25 cellular contexts compared by ENCODE assay signal in genomic region chr3:64082917-64083587, GRCh38. TPM values are rescaled to one million over a fixed set of nuclear protein-coding genes. Genes with fewer than 3 reads are reported as not detected.
DNase-seq lines count a peak whose midpoint lies in the region; ATAC-seq, FAIRE-seq and TF ChIP-seq lines count a peak whose summit lies in the region.
"Had no signal": no experiment of that assay in that cellular context is flagged by ENCODE, and none has a peak within 500 bp of the region (broad histone marks: within the 10 kb centered on the region; RNA-seq: fewer than 3 reads in every experiment).

No MANE protein-coding gene starts in this region.

- no peak for TF ChIP-seq CTCF in A549 (IDR thresholded peaks at IDR 0.05)
- TF ChIP-seq CTCF in H1 (IDR thresholded peaks at IDR 0.05; ENCODE audit: control extremely low read depth in 1 of 3, insufficient read depth in 1 of 3, low read depth in 1 of 3, low read length in 3 of 3), result no peak
- TF ChIP-seq CTCF in neutrophil (IDR thresholded peaks at IDR 0.05), result no peak

- peaks cover 53% of the 10 kb centered on the region for H3K4me1 ChIP-seq in A549
- peaks cover 0 to 14% (median 13%) of the 10 kb centered on the region in 4 experiments; a peak in 3 of 7 replicates for H3K4me1 ChIP-seq in H1 (replicated peaks in 1 of 4; ENCODE audit: control insufficient read depth in 3 of 4, insufficient read depth in 4 of 4, low read length in 3 of 4)
- peaks cover 20 to 28% of the 10 kb centered on the region in 2 experiments for H3K4me1 ChIP-seq in neutrophil (ENCODE audit: control insufficient read depth in 1 of 2, insufficient read depth in 1 of 2, low read depth in 1 of 2, low read length in 1 of 2)
- H3K4me1 ChIP-seq: spleen, stomach had no signal

- no peaks in the 10 kb centered on the region for H3K79me1 ChIP-seq in H1 (ENCODE audit: low read depth, low read length)

- peak overlapping the region; percentile 36 for H4K91ac ChIP-seq in H1 (replicated peaks; ENCODE audit: insufficient read length, low read length)

- no peak overlapping the region for H3K4ac ChIP-seq in H1 (replicated peaks; ENCODE audit: insufficient read length, low read depth, low read length)

- DNase-seq in A549 (ENCODE audit: low read depth in 1 of 2, low spot score in 1 of 2), result no peak
- DNase-seq in NCI-H82 treated with DMSO at 0.1 percent for 48 hours (lab: John Stamatoyannopoulos, UW; ENCODE audit: unreplicated experiment), result peak; percentile 70
- no peak for DNase-seq in H1 (ENCODE audit: low read depth in 1 of 2, low spot score in 2 of 2)
- no peak for DNase-seq in activated naive CD4-positive, alpha-beta T cell treated with anti-CD3 and anti-CD28 coated beads for 36 hours
- DNase-seq in stimulated activated CD4-positive, alpha-beta T cell treated with anti-CD3 and anti-CD28 coated beads, Interleukin-4, amount 100 ng/mL, for 1 hour, result no peak
- DNase-seq: activated CD4-positive, alpha-beta T cell treated with anti-CD3 and anti-CD28 coated beads for 36 hours; effector memory CD4-positive, alpha-beta T cell; EL; NCI-H187; NCI-H2227 treated with DMSO at 0.1 percent for 48 hours; spleen; stimulated activated CD4-positive, alpha-beta T cell treated with anti-CD3 and anti-CD28 coated beads, Interleukin-4, amount 100 ng/mL, for 4 hours; stomach had no signal

- ATAC-seq in A549 (no peak), HG02571 (IDR thresholded peaks at IDR 0.05; ENCODE audit: unreplicated experiment) (no peak), HG02884 (IDR thresholded peaks at IDR 0.05; ENCODE audit: unreplicated experiment) (no peak)
- ATAC-seq: activated CD4-positive, alpha-beta T cell treated with anti-CD3 and anti-CD28 coated beads for 36 hours; activated naive CD4-positive, alpha-beta T cell treated with anti-CD3 and anti-CD28 coated beads, Interleukin-2, amount 50 U/mL, for 72 hours; K562 had no signal

- H3K4me2 ChIP-seq in A549 (no peak overlapping the region; the same call in 2 of the 3 replicates), H1 (ENCODE audit: insufficient read depth in 1 of 2, low read depth in 2 of 2, low read length in 2 of 2) (0 out of 4 replicates have a peak overlapping the region, but pooled peaks of 1 of the 2 experiments have one; percentile 29)

- H3K27me3 ChIP-seq in H1 (replicated peaks in 1 of 4; ENCODE audit: control insufficient read depth in 3 of 4, extremely low read depth in 1 of 4, insufficient read depth in 3 of 4, low read length in 3 of 4) (no peaks in the 10 kb centered on the region), neutrophil (no peaks in the 10 kb centered on the region)
- H3K27me3 ChIP-seq: BLaER1 treated with 17β-estradiol and CSF1 and Interleukin-3, amounts not matched to agents 10 nM and 100 nM; esophagus muscularis mucosa; spleen; stomach had no signal

- H2BK15ac ChIP-seq in H1 (ENCODE audit: low read length), result peak overlapping the region; percentile 65; the same call in 1 of the 2 replicates

- H3K23me2 ChIP-seq in H1 (ENCODE audit: low read depth, low read length), result no peaks in the 10 kb centered on the region

- POLR2A ChIA-PET in A549 (lab: Yijun Ruan, JAX), result no interaction called here
- POLR2A ChIA-PET in H1 (lab: Charles Lee; ENCODE audit: partially characterized antibody), result interaction anchor here (0.5 to 1.1 kb wide), 4 partner anchors 9 to 454 kb away, joined by 3 to 4 read pairs (median 3); no protein-coding TSS in a partner anchor

- no peak overlapping the region for H3K4me3 Mint-ChIP-seq in activated naive CD4-positive, alpha-beta T cell treated with anti-CD3 and anti-CD28 coated beads for 36 hours
- H3K4me3 Mint-ChIP-seq: activated CD4-positive, alpha-beta T cell treated with anti-CD3 and anti-CD28 coated beads for 36 hours had no signal

- CTCF ChIA-PET in A549 (lab: Yijun Ruan, JAX), result no interaction called here
- CTCF ChIA-PET in H1 (lab: Charles Lee; ENCODE audit: partially characterized antibody), result interaction anchor here (1.5 kb wide), 1 partner anchor 143 kb away, joined by 3 read pairs; no protein-coding TSS in a partner anchor
- CTCF ChIA-PET in activated naive CD4-positive, alpha-beta T cell treated with anti-CD3 and anti-CD28 coated beads for 36 hours (lab: Charles Lee), result no interaction called here

- H3K4me3 ChIP-seq in A549, result no peak overlapping the region
- H3K4me3 ChIP-seq in H1 (ENCODE audit: extremely low read depth in 1 of 4, insufficient read depth in 2 of 4, low read depth in 3 of 4, low read length in 4 of 4), result no peak overlapping the region
- H3K4me3 ChIP-seq in neutrophil (ENCODE audit: low read depth in 1 of 2, low read length in 1 of 2), result peak overlapping the region; percentile 8 to 27
- H3K4me3 ChIP-seq: BLaER1 treated with 17β-estradiol and CSF1 and Interleukin-3, amounts not matched to agents 10 nM and 100 nM; esophagus muscularis mucosa; K562; spleen; stomach had no signal

- H3K56ac ChIP-seq in H1 (replicated peaks; ENCODE audit: insufficient read length, low read depth, low read length), result no peak overlapping the region

- H3K9me3 ChIP-seq in A549 (0 out of 3 replicates have a peak, but pooled peaks cover 3% of the 10 kb centered on the region), H1 (ENCODE audit: insufficient read depth in 2 of 2, low read depth in 1 of 2, low read length in 1 of 2) (no peaks in the 10 kb centered on the region), neutrophil (no peaks in the 10 kb centered on the region)
- H3K9me3 ChIP-seq: esophagus muscularis mucosa, spleen, stomach had no signal

- no peak for TF ChIP-seq EP300 in A549 (IDR thresholded peaks at IDR 0.05)
- TF ChIP-seq EP300 in H1 (IDR thresholded peaks at IDR 0.05; ENCODE audit: borderline replicate concordance in 1 of 2, low read depth in 2 of 2, low read length in 2 of 2), result no peak

- H3K23ac ChIP-seq in H1 (ENCODE audit: insufficient read length), result no peak overlapping the region

- no peak overlapping the region for H4K8ac ChIP-seq in H1 (ENCODE audit: extremely low read depth, insufficient read depth, low read length)

- H3K9ac ChIP-seq in H1 (replicated peaks in 1 of 4; ENCODE audit: extremely low read depth in 1 of 4, low read depth in 3 of 4, low read length in 3 of 4), result no peak overlapping the region
- H3K9ac ChIP-seq: BLaER1 treated with 17β-estradiol and CSF1 and Interleukin-3, amounts not matched to agents 10 nM and 100 nM had no signal

- H3K36me3 ChIP-seq in H1 (ENCODE audit: control insufficient read depth in 2 of 4, insufficient read depth in 4 of 4, low read length in 3 of 4) (no peaks in the 10 kb centered on the region; a peak in 1 of 8 replicates), neutrophil (no peaks in the 10 kb centered on the region)
- H3K36me3 ChIP-seq: BLaER1 treated with 17β-estradiol and CSF1 and Interleukin-3, amounts not matched to agents 10 nM and 100 nM; esophagus muscularis mucosa; spleen; stomach had no signal

- H3K27ac ChIP-seq in A549 (peak overlapping the region; percentile 90 to 93), H1 (ENCODE audit: low read depth, low read length) (no peak overlapping the region), neutrophil (peak overlapping the region; percentile 89)
- H3K27ac ChIP-seq: BLaER1 treated with 17β-estradiol and CSF1 and Interleukin-3, amounts not matched to agents 10 nM and 100 nM; esophagus muscularis mucosa; RWPE1; stomach had no signal

- no peaks in the 10 kb centered on the region for H4K20me1 ChIP-seq in H1 (replicated peaks in 1 of 2; ENCODE audit: control insufficient read depth in 1 of 2, insufficient read depth in 2 of 2, low read length in 2 of 2)
- H4K20me1 ChIP-seq: BLaER1 treated with 17β-estradiol and CSF1 and Interleukin-3, amounts not matched to agents 10 nM and 100 nM had no signal

- no peak overlapping the region for H3K27ac Mint-ChIP-seq in activated naive CD4-positive, alpha-beta T cell treated with anti-CD3 and anti-CD28 coated beads for 36 hours
- H3K27ac Mint-ChIP-seq: activated CD4-positive, alpha-beta T cell treated with anti-CD3 and anti-CD28 coated beads for 36 hours; activated naive CD4-positive, alpha-beta T cell treated with anti-CD3 and anti-CD28 coated beads, Interleukin-2, amount 50 U/mL, for 72 hours; progenitor cell of endocrine pancreas had no signal

- peaks cover 4% of the 10 kb centered on the region for H3K4me1 Mint-ChIP-seq in activated naive CD4-positive, alpha-beta T cell treated with anti-CD3 and anti-CD28 coated beads for 36 hours (ENCODE audit: low read depth)

- H2BK5ac ChIP-seq in H1 (ENCODE audit: low read depth, low read length), result peak overlapping the region; percentile 78; the same call in 1 of the 2 replicates

- no peak overlapping the region for H4K5ac ChIP-seq in H1 (ENCODE audit: insufficient read length, low read depth, low read length)

- FAIRE-seq in A549 (lab: Jason Lieb, UNC) (no peak), H1 (lab: Jason Lieb, UNC) (no peak)
- FAIRE-seq: A204.1, GM18507, K562, TTC549 had no signal

- H3K18ac ChIP-seq in H1 (ENCODE audit: extremely low read depth, low read length), result no peak overlapping the region

- no peak for TF ChIP-seq POLR2A in A549 (IDR thresholded peaks at IDR 0.05; ENCODE audit: low read length)
- no peak for TF ChIP-seq POLR2A in H1 (IDR thresholded peaks at IDR 0.05; ENCODE audit: control extremely low read depth in 1 of 2, low read depth in 2 of 2, low read length in 2 of 2)

- intact Hi-C loops in activated naive CD4-positive, alpha-beta T cell treated with anti-CD3 and anti-CD28 coated beads for 36 hours (cut with micrococcal nuclease), result no loop called here

- TF ChIP-seq RAD21 in A549 (conservative IDR thresholded peaks at IDR 0.05 in 1 of 2, IDR thresholded peaks at IDR 0.05 in 1 of 2) (no peak), H1 (IDR thresholded peaks at IDR 0.05 in 1 of 2, conservative IDR thresholded peaks at IDR 0.05 in 1 of 2; ENCODE audit: low read depth in 2 of 2, low read length in 2 of 2) (no peak)

- peaks cover 10% of the 10 kb centered on the region for H3K27me3 Mint-ChIP-seq in activated naive CD4-positive, alpha-beta T cell treated with anti-CD3 and anti-CD28 coated beads for 36 hours (ENCODE audit: low read depth)

- no peak overlapping the region for H2BK120ac ChIP-seq in H1 (replicated peaks; ENCODE audit: low read depth, low read length)

- H3K14ac ChIP-seq in H1 (ENCODE audit: insufficient read length), result no peak overlapping the region

- 88% methylated on average over 7 of the region's 7 CpGs for WGBS in A549 (ENCODE audit: missing lambda C conversion rate)
- WGBS in H1 (ENCODE audit: extremely low coverage in 1 of 2, insufficient coverage in 1 of 2, insufficient read length in 1 of 2, insufficient replicate concordance in 2 of 2, low coverage in 1 of 2, low lambda C conversion rate in 2 of 2, missing lambda C conversion rate in 1 of 2), 2 experiments, result 95% methylated on average over 7 of the region's 7 CpGs; no CpG with 5 or more reads in 1 of the 2 experiments

- H3K79me2 ChIP-seq in H1 (ENCODE audit: control insufficient read depth in 1 of 2, insufficient read depth in 2 of 2, low read length in 2 of 2), result no peaks in the 10 kb centered on the region

- H3K36me3 Mint-ChIP-seq in activated naive CD4-positive, alpha-beta T cell treated with anti-CD3 and anti-CD28 coated beads for 36 hours (ENCODE audit: low read depth), result no peaks in the 10 kb centered on the region
- H3K36me3 Mint-ChIP-seq: activated naive CD4-positive, alpha-beta T cell treated with anti-CD3 and anti-CD28 coated beads, Interleukin-2, amount 50 U/mL, for 72 hours had no signal

- no peaks in the 10 kb centered on the region for H3K9me3 Mint-ChIP-seq in activated naive CD4-positive, alpha-beta T cell treated with anti-CD3 and anti-CD28 coated beads for 36 hours
- H3K9me3 Mint-ChIP-seq: activated naive CD4-positive, alpha-beta T cell treated with anti-CD3 and anti-CD28 coated beads, Interleukin-2, amount 50 U/mL, for 72 hours had no signal

- peak overlapping the region; percentile 80; the same call in 1 of the 2 replicates for H2BK12ac ChIP-seq in H1 (ENCODE audit: low read depth, low read length)

- H2AK5ac ChIP-seq in H1 (ENCODE audit: low read depth, low read length), result peak overlapping the region; percentile 82; the same call in 1 of the 2 replicates

- peak overlapping the region; percentile 76; the same call in 1 of the 2 replicates for H2BK20ac ChIP-seq in H1 (ENCODE audit: low read length)

- no peak overlapping the region for H2AFZ ChIP-seq in H1 (ENCODE audit: low read length)

RNA-seq across cellular contexts. Expression of gene PSMD6, which starts 59.8 kb away (rescaled TPM):
- polyA plus RNA-seq in A549 (2011; rRNA removed) (53.8 and 76.8 TPM in 2 replicates), A549 (2017; fragmentation: RNase III; extraction: RNeasy Plus Mini Kit Qiagen cat#74134 plus additional on column Dnase treatment) (117 to 121 TPM (median 120 TPM) in 3 replicates), H1 (2011; rRNA removed) (31.9 and 43.7 TPM in 2 replicates)
- 70.4 and 74.2 TPM in 2 replicates for polyA plus RNA-seq in A549 (2012; cell fraction: cytosol; rRNA removed)
- polyA plus RNA-seq in A549 (2012; cell fraction: nucleus; rRNA removed), result 43.2 and 51.1 TPM in 2 replicates
- polyA minus RNA-seq in A549 (2011; rRNA and poly(A)+ RNA removed), result 20.3 and 20.7 TPM in 2 replicates
- total RNA-seq in H1 (2021; fragmentation: NEBNext Ultra II Directional; extraction: Animal tissue kit (Norgen Biotek cat#: 25700)), result 99.6 and 104 TPM in 2 replicates
- 64.1 TPM for polyA plus RNA-seq in H1 (2011; cell fraction: cytosol; rRNA removed)
- 39.6 TPM for polyA plus RNA-seq in H1 (2011; cell fraction: nucleus; rRNA removed)
- polyA plus RNA-seq in H1 (2012, experiment 1 of 2), result 91.1 to 107 TPM (median 94.8 TPM) in 4 replicates
- 14.2 TPM for polyA plus RNA-seq in H1 (2012, experiment 2 of 2)
- 105 TPM for polyA plus RNA-seq in H1 (2013, experiment 1 of 2)
- polyA plus RNA-seq in H1 (2013, experiment 2 of 2), result 106 TPM
- 30.3 and 32.6 TPM in 2 replicates for polyA minus RNA-seq in H1 (2011; rRNA and poly(A)+ RNA removed)
- 36.3 TPM for polyA minus RNA-seq in H1 (2011; cell fraction: cytosol; rRNA and poly(A)+ RNA removed)
- polyA minus RNA-seq in H1 (2011; cell fraction: nucleus; rRNA and poly(A)+ RNA removed), result 61.2 TPM
- total RNA-seq in activated naive CD4-positive, alpha-beta T cell treated with anti-CD3 and anti-CD28 coated beads for 36 hours, result 100 to 1,000 TPM; 101 to 103 TPM

Comparison
In these comparisons a context has a peak if more than half of its experiments do, and no peak if none do; other contexts are left out.
1. H3K4me3 ChIP-seq: peak in neutrophil (2 of 2); none in A549 (single experiment) and H1 (0 of 4).
2. Of the 18 proteins assayed by ChIP-seq in both H1 and A549: peak only in H1: none; only in A549: MAX; in both: none; in neither: 17.